In the genomic region with DNA sequence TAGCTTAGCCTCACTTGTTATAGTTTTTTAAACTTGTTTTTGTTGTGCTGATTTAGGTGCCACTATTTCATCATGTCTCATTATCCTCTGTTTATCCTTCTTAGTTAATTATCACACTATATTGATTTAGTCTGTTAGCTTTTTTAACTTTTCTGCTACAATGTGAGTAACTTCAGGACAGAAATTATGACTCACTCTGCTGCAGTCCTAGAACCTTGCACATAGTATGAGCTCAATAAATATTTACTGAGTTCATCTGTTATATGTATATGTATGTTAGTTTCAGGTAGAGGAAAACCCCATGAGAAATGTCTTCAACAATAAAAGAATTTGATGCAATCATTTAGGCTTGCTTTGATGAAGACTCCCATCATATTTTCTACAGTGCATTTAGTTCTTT, we compare ENCODE assay signal across 23 cellular contexts.
A peak's percentile ranks its signal among the peaks of the same experiment; 100 is the strongest.
DNase-seq lines count a peak whose midpoint lies in the region; ATAC-seq, FAIRE-seq and TF ChIP-seq lines count a peak whose summit lies in the region.
"Had no signal": no experiment of that assay in that cellular context is flagged by ENCODE, and none has a peak within 500 bp of the region (broad histone marks: within the 10 kb centered on the region; RNA-seq: fewer than 3 reads in every experiment).

No MANE protein-coding gene starts in this region.

- H4K20me1 ChIP-seq in HepG2 (ENCODE audit: insufficient read depth, low read length), result no peaks in the 10 kb centered on the region
- H4K20me1 ChIP-seq: BLaER1 treated with 17β-estradiol and CSF1 and Interleukin-3, amounts not matched to agents 10 nM and 100 nM had no signal

- no peaks in the 10 kb centered on the region for H3K36me3 ChIP-seq in HepG2 (replicated peaks in 1 of 2; ENCODE audit: control insufficient read depth in 1 of 2, insufficient read depth in 2 of 2, low read length in 2 of 2)
- H3K36me3 ChIP-seq: BLaER1 treated with 17β-estradiol and CSF1 and Interleukin-3, amounts not matched to agents 10 nM and 100 nM; thyroid gland had no signal

- FAIRE-seq in HepG2 (lab: Jason Lieb, UNC), result no peak

- H3K9me3 ChIP-seq in HepG2 (ENCODE audit: low read length), result no peaks in the 10 kb centered on the region
- H3K9me3 ChIP-seq: BLaER1 treated with 17β-estradiol and CSF1 and Interleukin-3, amounts not matched to agents 10 nM and 100 nM; body of pancreas; thyroid gland had no signal

- H3K9ac ChIP-seq in HepG2 (ENCODE audit: insufficient read depth, low read depth, low read length), result no peak overlapping the region
- H3K9ac ChIP-seq: BLaER1 treated with 17β-estradiol and CSF1 and Interleukin-3, amounts not matched to agents 10 nM and 100 nM had no signal

- ATAC-seq in GM18909 (IDR thresholded peaks at IDR 0.05; ENCODE audit: poor library complexity, unreplicated experiment) (peak; percentile 62), HG02642 (IDR thresholded peaks at IDR 0.05; ENCODE audit: poor library complexity, unreplicated experiment) (peak; percentile 52), HG03159 (IDR thresholded peaks at IDR 0.05; ENCODE audit: unreplicated experiment) (peak; percentile 56), HepG2 (no peak), GM21423 (IDR thresholded peaks at IDR 0.05; ENCODE audit: unreplicated experiment) (no peak)
- ATAC-seq: activated naive CD8-positive, alpha-beta T cell treated with anti-CD3 and anti-CD28 coated beads, Interleukin-2, amount 50 U/mL, for 24 hours; body of pancreas; stimulated activated naive CD8-positive, alpha-beta T cell treated with anti-CD3 and anti-CD28 coated beads, Interleukin-15, amount 100 ng/mL, for 72 hours had no signal

- TF ChIP-seq EP300 in HepG2 (IDR thresholded peaks at IDR 0.05; ENCODE audit: low read depth in 2 of 2, low read length in 2 of 2) (no peak), HepG2 (CRISPR knock-in tag; IDR thresholded peaks at IDR 0.05; ENCODE audit: borderline replicate concordance) (no peak)

- DNase-seq in HepG2 (ENCODE audit: low spot score) (no peak), nephron progenitor cell (no peak), hippocampal formation (lab: John Stamatoyannopoulos, UW) (no peak)
- DNase-seq in activated T-helper 2 cell treated with anti-CD3 and anti-CD28 coated beads, Interferon-gamma antibody, Interleukin-2, Interleukin-4, amounts not matched to agents 10 μg/mL and 5 μg/mL and 100 μg/mL, durations not matched to agents 14 hours and 24 hours and 36 hours (ENCODE audit: low spot score), result no peak
- DNase-seq: activated gamma-delta T cell treated with Interleukin-2 at 50 U/mL for 16 hours; activated naive CD8-positive, alpha-beta T cell treated with anti-CD3 and anti-CD28 coated beads, Interleukin-2, amount 50 U/mL, for 24 hours; activated T-cell treated with anti-CD3 and anti-CD28 coated beads, Interleukin-2, amount 50 U/mL, for 1 hour; body of pancreas; Calu3; cerebellar nuclear complex; NCI-H2029 treated with DMSO at 0.1 percent for 48 hours; NCI-H345; NCI-H774; RPMI8226; stimulated activated CD4-positive, alpha-beta T cell treated with anti-CD3 and anti-CD28 coated beads, Interleukin-15, amount 100 ng/mL, for 24 hours; stimulated activated naive CD8-positive, alpha-beta T cell treated with anti-CD3 and anti-CD28 coated beads, Interleukin-15, amount 100 ng/mL, for 72 hours; thyroid gland had no signal

- peaks cover 4% of the 10 kb centered on the region for H3K9me3 Mint-ChIP-seq in activated T-helper 2 cell treated with anti-CD3 and anti-CD28 coated beads, Interferon-gamma antibody, Interleukin-2, Interleukin-4, amounts not matched to agents 10 μg/mL and 5 μg/mL and 100 μg/mL, durations not matched to agents 14 hours and 24 hours and 36 hours
- H3K9me3 Mint-ChIP-seq in nephron progenitor cell, result no peaks in the 10 kb centered on the region
- H3K9me3 Mint-ChIP-seq: activated naive CD8-positive, alpha-beta T cell treated with anti-CD3 and anti-CD28 coated beads, Interleukin-2, amount 50 U/mL, for 24 hours had no signal

- no peak overlapping the region for H2AFZ ChIP-seq in HepG2 (ENCODE audit: low read length)

- no peaks in the 10 kb centered on the region for H3K4me1 ChIP-seq in HepG2 (ENCODE audit: insufficient read depth, low read length)
- H3K4me1 ChIP-seq: BLaER1 treated with 17β-estradiol and CSF1 and Interleukin-3, amounts not matched to agents 10 nM and 100 nM; body of pancreas; thyroid gland had no signal

- no peaks in the 10 kb centered on the region for H3K4me1 Mint-ChIP-seq in activated T-helper 2 cell treated with anti-CD3 and anti-CD28 coated beads, Interferon-gamma antibody, Interleukin-2, Interleukin-4, amounts not matched to agents 10 μg/mL and 5 μg/mL and 100 μg/mL, durations not matched to agents 14 hours and 24 hours and 36 hours (ENCODE audit: low read depth)
- H3K4me1 Mint-ChIP-seq in nephron progenitor cell, result peaks cover 13% of the 10 kb centered on the region
- H3K4me1 Mint-ChIP-seq: activated naive CD8-positive, alpha-beta T cell treated with anti-CD3 and anti-CD28 coated beads, Interleukin-2, amount 50 U/mL, for 24 hours; stimulated activated naive CD8-positive, alpha-beta T cell treated with anti-CD3 and anti-CD28 coated beads, Interleukin-15, amount 100 ng/mL, for 72 hours had no signal

- CTCF ChIA-PET in HepG2 (lab: Yijun Ruan, JAX; ENCODE audit: low intra/inter-chr PET ratio, low total read pairs), result no interaction called here

- TF ChIP-seq RAD21 in HepG2 (CRISPR knock-in tag; IDR thresholded peaks at IDR 0.05), result no peak

- no peak overlapping the region for H3K4me3 Mint-ChIP-seq in activated T-helper 2 cell treated with anti-CD3 and anti-CD28 coated beads, Interferon-gamma antibody, Interleukin-2, Interleukin-4, amounts not matched to agents 10 μg/mL and 5 μg/mL and 100 μg/mL, durations not matched to agents 14 hours and 24 hours and 36 hours (ENCODE audit: low read depth)
- H3K4me3 Mint-ChIP-seq in nephron progenitor cell, result no peak overlapping the region
- H3K4me3 Mint-ChIP-seq: activated naive CD8-positive, alpha-beta T cell treated with anti-CD3 and anti-CD28 coated beads, Interleukin-2, amount 50 U/mL, for 24 hours; stimulated activated naive CD8-positive, alpha-beta T cell treated with anti-CD3 and anti-CD28 coated beads, Interleukin-15, amount 100 ng/mL, for 72 hours had no signal

- H3K4me2 ChIP-seq in HepG2 (ENCODE audit: low read depth, low read length), result no peak overlapping the region
- H3K4me2 ChIP-seq: BLaER1 treated with 17β-estradiol and CSF1 and Interleukin-3, amounts not matched to agents 10 nM and 100 nM had no signal

- in situ Hi-C loops in HepG2 (cut with HindIII; ENCODE audit: extremely low pct_ligation_motif_present, low pct_unique_long_range_greater_than_20kb), result no loop called here

- intact Hi-C loops in HepG2 (cut with micrococcal nuclease; ENCODE audit: unreplicated experiment), result no loop called here
- intact Hi-C loops in activated T-helper 2 cell treated with anti-CD3 and anti-CD28 coated beads, Interferon-gamma antibody, Interleukin-2, Interleukin-4, amounts not matched to agents 10 μg/mL and 5 μg/mL and 100 μg/mL, durations not matched to agents 14 hours and 24 hours and 36 hours (cut with micrococcal nuclease), result no loop called here

- H3K36me3 Mint-ChIP-seq in activated T-helper 2 cell treated with anti-CD3 and anti-CD28 coated beads, Interferon-gamma antibody, Interleukin-2, Interleukin-4, amounts not matched to agents 10 μg/mL and 5 μg/mL and 100 μg/mL, durations not matched to agents 14 hours and 24 hours and 36 hours (ENCODE audit: low read depth), result no peaks in the 10 kb centered on the region
- H3K36me3 Mint-ChIP-seq in nephron progenitor cell (ENCODE audit: low read depth), result no peaks in the 10 kb centered on the region

- H3K27ac ChIP-seq in HepG2 (ENCODE audit: extremely low read length, insufficient read depth, low read length), result no peak overlapping the region
- H3K27ac ChIP-seq: BLaER1 treated with 17β-estradiol and CSF1 and Interleukin-3, amounts not matched to agents 10 nM and 100 nM; body of pancreas; thyroid gland had no signal

- H3K27me3 ChIP-seq in HepG2 (ENCODE audit: control insufficient read depth in 1 of 2, insufficient read depth in 2 of 2, low read length in 2 of 2), result no peaks in the 10 kb centered on the region
- H3K27me3 ChIP-seq: BLaER1 treated with 17β-estradiol and CSF1 and Interleukin-3, amounts not matched to agents 10 nM and 100 nM; body of pancreas; thyroid gland had no signal

- no peaks in the 10 kb centered on the region for H3K79me2 ChIP-seq in HepG2 (ENCODE audit: insufficient read depth, low read length)

- no TSS peak for BruUV-seq in HepG2 (replicated peaks; lab: Mats Ljungman, UMichigan)

- TF ChIP-seq CTCF in HepG2 (CRISPR knock-in tag; IDR thresholded peaks at IDR 0.05), result no peak
- no peak for TF ChIP-seq CTCF in nephron progenitor cell (IDR thresholded peaks at IDR 0.05)

- no peak overlapping the region for H3K4me3 ChIP-seq in HepG2 (replicated peaks in 1 of 3; ENCODE audit: insufficient read depth in 1 of 3, low read depth in 2 of 3, low read length in 3 of 3)
- H3K4me3 ChIP-seq: BLaER1 treated with 17β-estradiol and CSF1 and Interleukin-3, amounts not matched to agents 10 nM and 100 nM; body of pancreas; lung; thyroid gland had no signal

- H3K27me3 Mint-ChIP-seq in activated T-helper 2 cell treated with anti-CD3 and anti-CD28 coated beads, Interferon-gamma antibody, Interleukin-2, Interleukin-4, amounts not matched to agents 10 μg/mL and 5 μg/mL and 100 μg/mL, durations not matched to agents 14 hours and 24 hours and 36 hours (ENCODE audit: low read depth), result no peaks in the 10 kb centered on the region
- peaks cover 7% of the 10 kb centered on the region for H3K27me3 Mint-ChIP-seq in nephron progenitor cell (ENCODE audit: low read depth, poor library complexity)
- H3K27me3 Mint-ChIP-seq: activated naive CD8-positive, alpha-beta T cell treated with anti-CD3 and anti-CD28 coated beads, Interleukin-2, amount 50 U/mL, for 24 hours; stimulated activated naive CD8-positive, alpha-beta T cell treated with anti-CD3 and anti-CD28 coated beads, Interleukin-15, amount 100 ng/mL, for 72 hours had no signal

- H3K27ac Mint-ChIP-seq in activated T-helper 2 cell treated with anti-CD3 and anti-CD28 coated beads, Interferon-gamma antibody, Interleukin-2, Interleukin-4, amounts not matched to agents 10 μg/mL and 5 μg/mL and 100 μg/mL, durations not matched to agents 14 hours and 24 hours and 36 hours, result no peak overlapping the region
- H3K27ac Mint-ChIP-seq in nephron progenitor cell, result no peak overlapping the region
- H3K27ac Mint-ChIP-seq: activated naive CD8-positive, alpha-beta T cell treated with anti-CD3 and anti-CD28 coated beads, Interleukin-2, amount 50 U/mL, for 24 hours; stimulated activated naive CD8-positive, alpha-beta T cell treated with anti-CD3 and anti-CD28 coated beads, Interleukin-15, amount 100 ng/mL, for 72 hours had no signal

- no peak for TF ChIP-seq POLR2A in HepG2 (IDR thresholded peaks at IDR 0.05; ENCODE audit: insufficient read depth in 1 of 2, low read depth in 2 of 2, low read length in 2 of 2)

- POLR2A ChIA-PET in HepG2 (lab: Yijun Ruan, JAX), result no interaction called here

TF ChIP-seq in HepG2, 621 proteins besides CTCF, POLR2A, EP300 and RAD21:
- TF ChIP-seq ZNF761 (CRISPR knock-in tag; conservative IDR thresholded peaks at IDR 0.05) (no peak), FOXP1 (IDR thresholded peaks at IDR 0.05) (no peak), FOXP1 (CRISPR knock-in tag; IDR thresholded peaks at IDR 0.05) (peak; percentile 37)
TF ChIP-seq in HepG2: peak in this region for 1.

Comparison
In these comparisons a context has a peak if more than half of its experiments do, and no peak if none do; other contexts are left out.
1. ATAC-seq: peak in GM18909 (single experiment), HG02642 (single experiment) and HG03159 (single experiment); none in HepG2 (single experiment) and GM21423 (single experiment).